In the genomic region with DNA sequence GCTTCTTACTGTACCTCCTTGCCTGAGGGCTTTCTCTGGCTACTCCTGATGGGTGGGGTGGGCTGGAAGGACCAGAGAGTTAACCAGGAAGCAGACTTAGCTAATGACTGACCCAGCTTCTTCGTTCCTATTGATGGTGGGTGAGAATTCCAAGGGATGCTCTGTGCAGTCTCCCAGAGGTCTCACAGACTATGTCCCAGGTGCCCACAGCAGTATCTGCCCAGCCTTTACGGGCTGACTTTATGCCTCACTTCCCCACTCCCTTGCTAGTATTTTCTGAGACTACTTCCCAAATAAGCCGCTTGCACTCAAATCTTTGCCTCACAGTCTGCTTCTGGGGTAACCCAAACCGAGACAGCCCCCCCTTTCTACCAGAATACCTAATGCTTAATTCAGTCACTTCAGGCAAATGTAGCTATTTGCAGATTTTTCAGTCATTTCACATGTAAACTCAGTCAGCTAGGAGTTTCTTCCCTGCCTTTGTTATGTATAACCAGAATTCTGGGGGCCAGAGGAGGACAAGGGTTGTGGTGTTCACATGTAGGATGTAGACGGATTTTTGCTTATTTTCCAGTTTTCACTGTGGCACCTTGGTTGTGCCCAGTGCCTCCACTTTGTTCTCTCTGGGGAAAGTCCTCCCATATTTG, we compare ENCODE assay signal across 17 cellular contexts. TPM values are rescaled to one million over a fixed set of nuclear protein-coding genes. Genes with fewer than 3 reads are reported as not detected.
DNase-seq lines count a peak whose midpoint lies in the region; ATAC-seq and TF ChIP-seq lines count a peak whose summit lies in the region.
"Had no signal": no experiment of that assay in that cellular context is flagged by ENCODE, and none has a peak within 500 bp of the region (broad histone marks: within the 10 kb centered on the region; RNA-seq: fewer than 3 reads in every experiment).

No MANE protein-coding gene starts in this region.

- CTCF ChIA-PET in WTC11 (lab: Charles Lee), result interaction anchor here (0.8 to 3.0 kb wide), 4 partner anchors 42 to 73 kb away, joined by 3 to 10 read pairs (median 6); partner anchors contain the start of gene PROKR2

- peak overlapping the region in 7 of 11 experiments; percentile 10 to 68 (median 58); a peak in 7 of 22 replicates for H3K27ac ChIP-seq in BLaER1 treated with 17β-estradiol and CSF1 and Interleukin-3, amounts not matched to agents 10 nM and 100 nM
- H3K27ac ChIP-seq in HUES48 (ENCODE audit: low read depth, low read length) (peak overlapping the region; percentile 15), iPS-18a (ENCODE audit: low read length) (no peak overlapping the region)
- H3K27ac ChIP-seq: C4-2B had no signal

- intact Hi-C loops in mucosa of descending colon (cut with DNase I, micrococcal nuclease), result no loop called here

- no peaks in the 10 kb centered on the region for H4K20me1 ChIP-seq in BLaER1 treated with 17β-estradiol and CSF1 and Interleukin-3, amounts not matched to agents 10 nM and 100 nM

- peaks cover 6% of the 10 kb centered on the region for H3K9me3 Mint-ChIP-seq in WTC11
- H3K9me3 Mint-ChIP-seq: CD4-positive, alpha-beta T cell had no signal

- ATAC-seq in WTC11, result peak; percentile 50
- no peak for ATAC-seq in mucosa of descending colon

- no peaks in the 10 kb centered on the region for H3K9me3 ChIP-seq in BLaER1 treated with 17β-estradiol and CSF1 and Interleukin-3, amounts not matched to agents 10 nM and 100 nM (replicated peaks in 1 of 11)
- H3K9me3 ChIP-seq in HUES48 (ENCODE audit: control insufficient read depth, insufficient read depth, low read length), result no peaks in the 10 kb centered on the region
- no peaks in the 10 kb centered on the region for H3K9me3 ChIP-seq in iPS-18a (ENCODE audit: control insufficient read depth, low read depth, low read length)
- H3K9me3 ChIP-seq in mucosa of descending colon, result no peaks in the 10 kb centered on the region
- H3K9me3 ChIP-seq: Caco-2, HAP-1 had no signal

- H3K27me3 ChIP-seq in BLaER1 treated with 17β-estradiol and CSF1 and Interleukin-3, amounts not matched to agents 10 nM and 100 nM, result no peaks in the 10 kb centered on the region
- H3K27me3 ChIP-seq in HUES48 (ENCODE audit: control insufficient read depth, insufficient read depth, low read length) (no peaks in the 10 kb centered on the region), iPS-18a (ENCODE audit: control insufficient read depth, insufficient read depth, low read length) (no peaks in the 10 kb centered on the region)

- H3K36me3 ChIP-seq in BLaER1 treated with 17β-estradiol and CSF1 and Interleukin-3, amounts not matched to agents 10 nM and 100 nM, result no peaks in the 10 kb centered on the region
- H3K36me3 ChIP-seq in HUES48 (ENCODE audit: control insufficient read depth, insufficient read depth, low read length) (no peaks in the 10 kb centered on the region), iPS-18a (ENCODE audit: control insufficient read depth, low read depth, low read length) (no peaks in the 10 kb centered on the region), mucosa of descending colon (ENCODE audit: low read depth) (no peaks in the 10 kb centered on the region)
- H3K36me3 ChIP-seq: HAP-1 had no signal

- H3K4me3 Mint-ChIP-seq in WTC11, result peak overlapping the region; percentile 12; the same call in 1 of the 2 replicates
- H3K4me3 Mint-ChIP-seq: B cell; CD4-positive, alpha-beta T cell had no signal

- peak overlapping the region in 10 of 11 experiments; percentile 9 to 82 (median 66); a peak in 11 of 22 replicates for H3K4me2 ChIP-seq in BLaER1 treated with 17β-estradiol and CSF1 and Interleukin-3, amounts not matched to agents 10 nM and 100 nM

- H3K36me3 Mint-ChIP-seq in WTC11, result no peaks in the 10 kb centered on the region

- no peak for DNase-seq in WTC11 (ENCODE audit: low spot score)
- no peak for DNase-seq in amygdala (lab: John Stamatoyannopoulos, UW)
- no peak for DNase-seq in NCI-H69 (lab: John Stamatoyannopoulos, UW)
- no peak for DNase-seq in cerebellum (ENCODE audit: low spot score)
- DNase-seq in mucosa of descending colon, result no peak
- DNase-seq: Caco-2; CD4-positive, alpha-beta T cell; GOT3; KG1 had no signal

- no peak overlapping the region; a peak in 1 of 20 replicates for H3K4me3 ChIP-seq in BLaER1 treated with 17β-estradiol and CSF1 and Interleukin-3, amounts not matched to agents 10 nM and 100 nM
- H3K4me3 ChIP-seq in HUES48 (ENCODE audit: low read depth, low read length) (peak overlapping the region; percentile 0; the same call in 1 of the 2 replicates), iPS-18a (ENCODE audit: low read length) (peak overlapping the region; percentile 10), mucosa of descending colon (no peak overlapping the region)
- H3K4me3 ChIP-seq: HAP-1 had no signal

- POLR2A ChIA-PET in WTC11 (lab: Charles Lee), result interaction anchor here (0.7 kb wide), 1 partner anchor 1021 kb away, joined by 4 read pairs; no protein-coding TSS in a partner anchor

- H3K27me3 Mint-ChIP-seq in WTC11 (ENCODE audit: low read depth), result no peaks in the 10 kb centered on the region

- H3K9ac ChIP-seq in BLaER1 treated with 17β-estradiol and CSF1 and Interleukin-3, amounts not matched to agents 10 nM and 100 nM, result no peak overlapping the region
- H3K9ac ChIP-seq in HUES48 (ENCODE audit: low read depth, low read length) (no peak overlapping the region), iPS-18a (ENCODE audit: low read length) (no peak overlapping the region)

- H3K4me1 Mint-ChIP-seq in WTC11, result peaks cover 49% of the 10 kb centered on the region

- peaks cover 41 to 100% (median 97%) of the 10 kb centered on the region in 10 experiments for H3K4me1 ChIP-seq in BLaER1 treated with 17β-estradiol and CSF1 and Interleukin-3, amounts not matched to agents 10 nM and 100 nM
- peaks cover 29% of the 10 kb centered on the region for H3K4me1 ChIP-seq in HUES48 (ENCODE audit: control insufficient read depth, insufficient read depth, low read length)
- H3K4me1 ChIP-seq in iPS-18a (ENCODE audit: control insufficient read depth, low read depth, low read length), result peaks cover 30% of the 10 kb centered on the region
- H3K4me1 ChIP-seq in mucosa of descending colon (ENCODE audit: low read depth), result no peaks in the 10 kb centered on the region
- H3K4me1 ChIP-seq: Caco-2, HAP-1 had no signal

- H3K27ac Mint-ChIP-seq in WTC11, result peak overlapping the region; percentile 33
- H3K27ac Mint-ChIP-seq: B cell; CD4-positive, alpha-beta T cell had no signal

- TF ChIP-seq CTCF in WTC11 (IDR thresholded peaks at IDR 0.05) (no peak), mucosa of descending colon (IDR thresholded peaks at IDR 0.05) (no peak)

TF ChIP-seq in WTC11, 78 proteins besides CTCF, POLR2A, EP300 and RAD21 (continues in another document):
- TF ChIP-seq FOXP1 (CRISPR knock-in tag; IDR thresholded peaks at IDR 0.05; ENCODE audit: borderline replicate concordance) (no peak), ZNF219 (CRISPR knock-in tag; IDR thresholded peaks at IDR 0.05; ENCODE audit: borderline replicate concordance) (no peak), SOX15 (CRISPR knock-in tag; IDR thresholded peaks at IDR 0.05) (no peak), ARID4B (CRISPR knock-in tag; IDR thresholded peaks at IDR 0.05; ENCODE audit: borderline replicate concordance) (no peak), NR1H2 (CRISPR knock-in tag; IDR thresholded peaks at IDR 0.05) (no peak), IRF2 (CRISPR knock-in tag; IDR thresholded peaks at IDR 0.05; ENCODE audit: borderline replicate concordance, low read depth) (no peak)
- TF ChIP-seq, protein P1, sequence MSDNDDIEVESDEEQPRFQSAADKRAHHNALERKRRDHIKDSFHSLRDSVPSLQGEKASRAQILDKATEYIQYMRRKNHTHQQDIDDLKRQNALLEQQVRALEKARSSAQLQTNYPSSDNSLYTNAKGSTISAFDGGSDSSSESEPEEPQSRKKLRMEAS (CRISPR knock-in tag; IDR thresholded peaks at IDR 0.05), result no peak
- TF ChIP-seq, protein P2, sequence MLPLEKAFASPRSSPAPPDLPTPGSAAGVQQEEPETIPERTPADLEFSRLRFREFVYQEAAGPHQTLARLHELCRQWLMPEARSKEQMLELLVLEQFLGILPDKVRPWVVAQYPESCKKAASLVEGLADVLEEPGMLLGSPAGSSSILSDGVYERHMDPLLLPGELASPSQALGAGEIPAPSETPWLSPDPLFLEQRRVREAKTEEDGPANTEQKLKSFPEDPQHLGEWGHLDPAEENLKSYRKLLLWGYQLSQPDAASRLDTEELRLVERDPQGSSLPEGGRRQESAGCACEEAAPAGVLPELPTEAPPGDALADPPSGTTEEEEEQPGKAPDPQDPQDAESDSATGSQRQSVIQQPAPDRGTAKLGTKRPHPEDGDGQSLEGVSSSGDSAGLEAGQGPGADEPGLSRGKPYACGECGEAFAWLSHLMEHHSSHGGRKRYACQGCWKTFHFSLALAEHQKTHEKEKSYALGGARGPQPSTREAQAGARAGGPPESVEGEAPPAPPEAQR (CRISPR knock-in tag; IDR thresholded peaks at IDR 0.05), result no peak

RNA-seq across cellular contexts. Expression of gene PROKR2, which starts 51.3 kb away (rescaled TPM):
- total RNA-seq in WTC11 (2021) (1.5 to 2.6 TPM (median 2.0 TPM) in 3 replicates), cerebellum (0.45 TPM), mucosa of descending colon (not detected)
- total RNA-seq: A172; B cell; Caco-2; CD4-positive, alpha-beta T cell; HT-29 had no signal

Comparison
In these comparisons a context has a peak if more than half of its experiments do, and no peak if none do; other contexts are left out.
1. H3K4me3 ChIP-seq: peak in HUES48 (single experiment) and iPS-18a (single experiment); none in BLaER1 treated with 17β-estradiol and CSF1 and Interleukin-3, amounts not matched to agents 10 nM and 100 nM (0 of 10) and mucosa of descending colon (single experiment).